Comparison of ENCODE assay signal across 8 cellular contexts in the genomic region with DNA sequence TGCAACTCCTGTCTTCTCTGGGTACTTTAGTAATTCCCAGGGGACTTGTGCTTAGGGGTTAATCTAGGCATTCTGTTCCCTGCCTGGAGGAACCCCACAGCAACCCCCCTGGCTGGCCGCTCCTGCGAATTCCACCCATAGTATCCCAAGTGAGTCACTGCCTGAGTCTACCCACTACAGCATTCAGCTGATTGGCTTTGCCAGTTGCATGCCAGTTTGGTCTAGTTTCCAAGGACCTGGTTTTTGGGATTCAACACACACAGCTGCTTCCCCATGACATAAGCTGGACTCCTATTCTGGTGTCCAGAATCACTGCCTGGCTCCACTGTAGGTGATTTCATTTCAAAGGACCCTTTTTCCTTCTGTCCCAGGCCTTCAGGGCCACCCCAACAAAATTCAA. TPM values are rescaled to one million over a fixed set of nuclear protein-coding genes. Genes with fewer than 3 reads are reported as not detected.
DNase-seq lines count a peak whose midpoint lies in the region; ATAC-seq lines count a peak whose summit lies in the region.

No MANE protein-coding gene starts in this region.

- peaks cover 17 to 48% of the 10 kb centered on the region in 2 donors for H3K36me3 Mint-ChIP-seq in CD4-positive, alpha-beta memory T cell

- no peak overlapping the region for H3K4me3 ChIP-seq in CD4-positive, alpha-beta memory T cell (ENCODE audit: low read length in 2 of 2)
- H3K4me3 ChIP-seq in SJCRH30: no peak overlapping the region

- H3K36me3 ChIP-seq in CD4-positive, alpha-beta memory T cell (ENCODE audit: insufficient read depth, low read length): peaks cover 36% of the 10 kb centered on the region
- H3K36me3 ChIP-seq in SJCRH30: peaks cover 56% of the 10 kb centered on the region

- no peaks in the 10 kb centered on the region for H3K27me3 Mint-ChIP-seq in CD4-positive, alpha-beta memory T cell

- H3K27ac ChIP-seq in CD4-positive, alpha-beta memory T cell (ENCODE audit: low read depth, low read length): no peak overlapping the region
- H3K27ac ChIP-seq in SJCRH30: peak overlapping the region; percentile 15; the same call in 1 of the 2 replicates

- DNase-seq in CD4-positive, alpha-beta memory T cell: no peak
- DNase-seq in SJCRH30 (peak; percentile 73 to 85), fibroblast of peridontal ligament (ENCODE audit: extremely low read depth) (peak; percentile 96), pons (ENCODE audit: low spot score) (peak; percentile 66), NCI-H187 (lab: John Stamatoyannopoulos, UW) (no peak)
- no peak for DNase-seq in stimulated activated CD4-positive, alpha-beta T cell treated with anti-CD3 and anti-CD28 coated beads, Interleukin-4, amount 100 ng/mL, for 4 hours

- H3K27me3 ChIP-seq in CD4-positive, alpha-beta memory T cell (ENCODE audit: insufficient read depth, low read length): no peaks in the 10 kb centered on the region
- H3K27me3 ChIP-seq in SJCRH30: no peaks in the 10 kb centered on the region

- no peaks in the 10 kb centered on the region for H3K9me3 ChIP-seq in CD4-positive, alpha-beta memory T cell (ENCODE audit: control insufficient read depth in 1 of 2, low read length in 2 of 2)
- no peaks in the 10 kb centered on the region for H3K9me3 ChIP-seq in SJCRH30 (replicated peaks)

- peaks cover 2 to 23% (median 10%) of the 10 kb centered on the region in 4 donors for H3K4me1 Mint-ChIP-seq in CD4-positive, alpha-beta memory T cell

- ATAC-seq in GM21367 (IDR thresholded peaks at IDR 0.05; ENCODE audit: unreplicated experiment) (no peak), GM19395 (IDR thresholded peaks at IDR 0.05; ENCODE audit: unreplicated experiment) (no peak)

- H3K27ac Mint-ChIP-seq in CD4-positive, alpha-beta memory T cell: peak overlapping the region in 5 of 7 donors; percentile 17 to 56 (median 51)

- no peak overlapping the region for H3K4me3 Mint-ChIP-seq in CD4-positive, alpha-beta memory T cell

- H3K9me3 Mint-ChIP-seq in CD4-positive, alpha-beta memory T cell: no peaks in the 10 kb centered on the region

- intact Hi-C loops in CD4-positive, alpha-beta memory T cell (cut with micrococcal nuclease): no loop called here

- POLR2A ChIA-PET in CD4-positive, alpha-beta memory T cell (lab: Charles Lee; ENCODE audit: partially characterized antibody): no interaction called here

- CTCF ChIA-PET in CD4-positive, alpha-beta memory T cell (lab: Charles Lee; ENCODE audit: partially characterized antibody): no interaction called here

- H3K4me1 ChIP-seq in CD4-positive, alpha-beta memory T cell (ENCODE audit: insufficient read depth, low read length): no peaks in the 10 kb centered on the region
- H3K4me1 ChIP-seq in SJCRH30: peaks cover 12% of the 10 kb centered on the region

RNA-seq across cellular contexts. Expression of a gene that starts 40.3 kb away (rescaled TPM):
- total RNA-seq in CD4-positive, alpha-beta memory T cell: 100 to 1,000 TPM; 319 to 320 TPM
- 10 to 100 TPM; 22.8 to 68.7 TPM for polyA plus RNA-seq in CD4-positive, alpha-beta memory T cell
- 163 and 196 TPM in 2 replicates for total RNA-seq in SJCRH30 (2014; rRNA removed; shearing (Covaris generic))

Comparison
In these comparisons a context has a peak if more than half of its experiments do, and no peak if none do; other contexts are left out.
1. DNase-seq: peak in SJCRH30 (2 of 2), fibroblast of peridontal ligament (single experiment) and pons (single experiment); none in CD4-positive, alpha-beta memory T cell (0 of 5), NCI-H187 (0 of 2) and stimulated activated CD4-positive, alpha-beta T cell treated with anti-CD3 and anti-CD28 coated beads, Interleukin-4, amount 100 ng/mL, for 4 hours (0 of 2).